25 cellular contexts compared by ENCODE assay signal in genomic region chr6:3991941-3992340, GRCh38.
"Had no signal": no experiment of that assay in that cellular context is flagged by ENCODE, and none has a peak within 500 bp of the region (broad histone marks: within the 10 kb centered on the region; RNA-seq: fewer than 3 reads in every experiment).

No MANE protein-coding gene starts in this region.

- H3K9me3 Mint-ChIP-seq: activated CD8-positive, alpha-beta T cell treated with anti-CD3 and anti-CD28 coated beads for 36 hours; activated naive CD8-positive, alpha-beta T cell treated with anti-CD3 and anti-CD28 coated beads, Interleukin-2, amount 10 ng/mL, durations not matched to agents 7 days and 5 days; activated T-cell treated with anti-CD3 and anti-CD28 coated beads, Interleukin-2, amount 50 U/mL, for 72 hours; activated T-helper 2 cell treated with anti-CD3 and anti-CD28 coated beads, Interferon-gamma antibody, Interleukin-2, Interleukin-4, amounts not matched to agents 10 μg/mL and 5 μg/mL and 100 μg/mL, durations not matched to agents 14 hours and 24 hours and 36 hours had no signal

- H3K27me3 Mint-ChIP-seq: activated CD8-positive, alpha-beta T cell treated with anti-CD3 and anti-CD28 coated beads for 36 hours; activated naive CD8-positive, alpha-beta T cell treated with anti-CD3 and anti-CD28 coated beads, Interleukin-2, amount 10 ng/mL, durations not matched to agents 7 days and 5 days had no signal

- H3K36me3 ChIP-seq: adrenal gland, MG63, SJSA1 had no signal

- DNase-seq: activated CD4-positive, CD25-positive, alpha-beta regulatory T cell; activated CD8-positive, alpha-beta memory T cell treated with anti-CD3 and anti-CD28 coated beads, Interleukin-2, amount 50 U/mL, for 4 hours; activated CD8-positive, alpha-beta T cell treated with anti-CD3 and anti-CD28 coated beads for 36 hours; activated naive CD4-positive, alpha-beta T cell treated with anti-CD3 and anti-CD28 coated beads, Interleukin-2, amount 50 U/mL, for 16 hours; activated naive CD8-positive, alpha-beta T cell treated with anti-CD3 and anti-CD28 coated beads, Interleukin-2, amount 10 ng/mL, durations not matched to agents 7 days and 5 days; activated T-cell treated with anti-CD3 and anti-CD28 coated beads, Interleukin-2, amount 50 U/mL, for 72 hours; adrenal gland; anterior cingulate cortex; central memory CD4-positive, alpha-beta T cell; MG63; MV-4-11; NCI-H1092 treated with DMSO at 0.1 percent for 48 hours; NCI-H1417 treated with DMSO at 0.1 percent for 48 hours; NCI-H1694; NCI-H2107; NCI-H2171 treated with DMSO at 0.1 percent for 48 hours; NCI-H226; NCI-H526; NCI-H82; Right ventricle myocardium superior; RPMI8226; SW 1271 had no signal

- H3K9me3 ChIP-seq: adrenal gland, MG63, SJSA1 had no signal

- H3K4me3 Mint-ChIP-seq: activated CD8-positive, alpha-beta T cell treated with anti-CD3 and anti-CD28 coated beads for 36 hours; activated naive CD8-positive, alpha-beta T cell treated with anti-CD3 and anti-CD28 coated beads, Interleukin-2, amount 10 ng/mL, durations not matched to agents 7 days and 5 days; activated T-cell treated with anti-CD3 and anti-CD28 coated beads, Interleukin-2, amount 50 U/mL, for 72 hours had no signal

- H3K9ac ChIP-seq: KMS-11 had no signal

- H3K4me3 ChIP-seq: adrenal gland, MG63, SJSA1 had no signal

- H3K27me3 ChIP-seq: adrenal gland, MG63, SJSA1 had no signal

- H3K27ac ChIP-seq: KMS-11, SJSA1 had no signal

- H3K27ac Mint-ChIP-seq: activated CD8-positive, alpha-beta T cell treated with anti-CD3 and anti-CD28 coated beads for 36 hours; activated naive CD8-positive, alpha-beta T cell treated with anti-CD3 and anti-CD28 coated beads, Interleukin-2, amount 10 ng/mL, durations not matched to agents 7 days and 5 days; activated T-cell treated with anti-CD3 and anti-CD28 coated beads, Interleukin-2, amount 50 U/mL, for 72 hours; activated T-helper 2 cell treated with anti-CD3 and anti-CD28 coated beads, Interferon-gamma antibody, Interleukin-2, Interleukin-4, amounts not matched to agents 10 μg/mL and 5 μg/mL and 100 μg/mL, durations not matched to agents 14 hours and 24 hours and 36 hours had no signal

- H3K4me2 ChIP-seq: KMS-11 had no signal

- H3K36me3 Mint-ChIP-seq: activated naive CD8-positive, alpha-beta T cell treated with anti-CD3 and anti-CD28 coated beads, Interleukin-2, amount 10 ng/mL, durations not matched to agents 7 days and 5 days had no signal

- ATAC-seq: activated CD8-positive, alpha-beta T cell treated with anti-CD3 and anti-CD28 coated beads for 36 hours; activated T-cell treated with anti-CD3 and anti-CD28 coated beads, Interleukin-2, amount 50 U/mL, for 72 hours had no signal
